Comparison of ENCODE assay signal across 8 cellular contexts in genomic region chr6:8006208-8006607, GRCh38. TPM values are rescaled to one million over a fixed set of nuclear protein-coding genes. Genes with fewer than 3 reads are reported as not detected.
DNase-seq lines count a peak whose midpoint lies in the region; ATAC-seq, FAIRE-seq and TF ChIP-seq lines count a peak whose summit lies in the region.

No MANE protein-coding gene starts in this region.

- H3K9ac ChIP-seq in kidney (ENCODE audit: low read length in 2 of 2), result no peak overlapping the region

- no peak for ATAC-seq in activated CD8-positive, alpha-beta T cell treated with anti-CD3 and anti-CD28 coated beads, Interleukin-2, amount 10 ng/mL, durations not matched to agents 7 days and 5 days
- ATAC-seq in stimulated activated memory B cell treated with anti-CD40 and anti-IgM and Interleukin-4, amounts not matched to agents 10 μg/mL and 1 μg/mL and 100 μg/mL, for 72 hours, result no peak
- no peak for ATAC-seq in GM19395 (IDR thresholded peaks at IDR 0.05; ENCODE audit: unreplicated experiment)
- ATAC-seq in GM21619 (IDR thresholded peaks at IDR 0.05; ENCODE audit: unreplicated experiment), result no peak

- H3K4me1 Mint-ChIP-seq in activated CD8-positive, alpha-beta T cell treated with anti-CD3 and anti-CD28 coated beads, Interleukin-2, amount 10 ng/mL, durations not matched to agents 7 days and 5 days (ENCODE audit: low read depth), result no peaks in the 10 kb centered on the region
- H3K4me1 Mint-ChIP-seq in stimulated activated memory B cell treated with anti-CD40 and anti-IgM and Interleukin-4, amounts not matched to agents 10 μg/mL and 1 μg/mL and 100 μg/mL, for 72 hours, result peaks cover 7% of the 10 kb centered on the region

- no peak overlapping the region for H3K27ac ChIP-seq in kidney (ENCODE audit: low read depth in 2 of 2, low read length in 2 of 2)

- H3K36me3 Mint-ChIP-seq in activated CD8-positive, alpha-beta T cell treated with anti-CD3 and anti-CD28 coated beads, Interleukin-2, amount 10 ng/mL, durations not matched to agents 7 days and 5 days (ENCODE audit: low read depth), result no peaks in the 10 kb centered on the region
- H3K36me3 Mint-ChIP-seq in stimulated activated memory B cell treated with anti-CD40 and anti-IgM and Interleukin-4, amounts not matched to agents 10 μg/mL and 1 μg/mL and 100 μg/mL, for 72 hours, result peaks cover 12% of the 10 kb centered on the region

- H3K36me3 ChIP-seq in kidney (ENCODE audit: control insufficient read depth in 1 of 2, insufficient read depth in 2 of 2, low read length in 2 of 2), result no peaks in the 10 kb centered on the region

- intact Hi-C loops in kidney (cut with DNase I), result no loop called here

- no peak overlapping the region for H3K27ac Mint-ChIP-seq in activated CD8-positive, alpha-beta T cell treated with anti-CD3 and anti-CD28 coated beads, Interleukin-2, amount 10 ng/mL, durations not matched to agents 7 days and 5 days
- no peak overlapping the region for H3K27ac Mint-ChIP-seq in stimulated activated memory B cell treated with anti-CD40 and anti-IgM and Interleukin-4, amounts not matched to agents 10 μg/mL and 1 μg/mL and 100 μg/mL, for 72 hours

- POLR2A ChIA-PET in activated CD8-positive, alpha-beta T cell treated with anti-CD3 and anti-CD28 coated beads, Interleukin-2, amount 10 ng/mL, durations not matched to agents 7 days and 5 days (lab: Charles Lee), result no interaction called here

- DNase-seq in DMS53 treated with DMSO at 0.1 percent for 48 hours (lab: John Stamatoyannopoulos, UW; ENCODE audit: unreplicated experiment) (peak; percentile 20), kidney (no peak)
- peak; percentile 18 for DNase-seq in Jurkat, Clone E6-1 (ENCODE audit: low read depth, low spot score)
- peak; percentile 27 for DNase-seq in activated CD8-positive, alpha-beta T cell treated with anti-CD3 and anti-CD28 coated beads, Interleukin-2, amount 10 ng/mL, durations not matched to agents 7 days and 5 days
- no peak for DNase-seq in stimulated activated CD4-positive, alpha-beta T cell treated with anti-CD3 and anti-CD28 coated beads, Interleukin-4, amount 100 ng/mL, for 4 hours

- H3K9me3 ChIP-seq in kidney (ENCODE audit: control insufficient read depth in 1 of 2, low read length in 2 of 2), result no peaks in the 10 kb centered on the region

- peak; percentile 91 for FAIRE-seq in kidney (lab: Jason Lieb, UNC)

- no peak overlapping the region for H3K4me3 Mint-ChIP-seq in activated CD8-positive, alpha-beta T cell treated with anti-CD3 and anti-CD28 coated beads, Interleukin-2, amount 10 ng/mL, durations not matched to agents 7 days and 5 days
- H3K4me3 Mint-ChIP-seq in stimulated activated memory B cell treated with anti-CD40 and anti-IgM and Interleukin-4, amounts not matched to agents 10 μg/mL and 1 μg/mL and 100 μg/mL, for 72 hours, result no peak overlapping the region

- CTCF ChIA-PET in activated CD8-positive, alpha-beta T cell treated with anti-CD3 and anti-CD28 coated beads, Interleukin-2, amount 10 ng/mL, durations not matched to agents 7 days and 5 days (lab: Charles Lee), result interaction anchor here (0.6 to 2.5 kb wide), 9 partner anchors 9 to 465 kb away, joined by 3 to 22 read pairs (median 4); partner anchors contain the start of gene DSP

- no peaks in the 10 kb centered on the region for H3K4me1 ChIP-seq in kidney (ENCODE audit: control insufficient read depth in 1 of 2, insufficient read depth in 1 of 2, low read depth in 1 of 2, low read length in 2 of 2)

- peak; percentile 41 for TF ChIP-seq CTCF in kidney (IDR thresholded peaks at IDR 0.05; ENCODE audit: borderline replicate concordance, extremely low read depth, insufficient read depth)

- no peak overlapping the region for H3K4me3 ChIP-seq in Jurkat, Clone E6-1 (ENCODE audit: low read length)
- no peak overlapping the region for H3K4me3 ChIP-seq in kidney (ENCODE audit: low read length in 2 of 2)

- H3K27me3 Mint-ChIP-seq in activated CD8-positive, alpha-beta T cell treated with anti-CD3 and anti-CD28 coated beads, Interleukin-2, amount 10 ng/mL, durations not matched to agents 7 days and 5 days (ENCODE audit: low read depth), result peaks cover 2% of the 10 kb centered on the region
- no peaks in the 10 kb centered on the region for H3K27me3 Mint-ChIP-seq in stimulated activated memory B cell treated with anti-CD40 and anti-IgM and Interleukin-4, amounts not matched to agents 10 μg/mL and 1 μg/mL and 100 μg/mL, for 72 hours

- no peaks in the 10 kb centered on the region for H3K9me3 Mint-ChIP-seq in activated CD8-positive, alpha-beta T cell treated with anti-CD3 and anti-CD28 coated beads, Interleukin-2, amount 10 ng/mL, durations not matched to agents 7 days and 5 days (ENCODE audit: insufficient read depth)
- no peaks in the 10 kb centered on the region for H3K9me3 Mint-ChIP-seq in stimulated activated memory B cell treated with anti-CD40 and anti-IgM and Interleukin-4, amounts not matched to agents 10 μg/mL and 1 μg/mL and 100 μg/mL, for 72 hours

RNA-seq across cellular contexts. Expression of gene BLOC1S5, which starts 58.0 kb away (rescaled TPM):
- polyA plus RNA-seq in Jurkat, Clone E6-1 (2012; ENCODE audit: insufficient read depth, insufficient read length), result 21.4 TPM
- total RNA-seq in activated CD8-positive, alpha-beta T cell treated with anti-CD3 and anti-CD28 coated beads, Interleukin-2, amount 10 ng/mL, durations not matched to agents 7 days and 5 days, result 10 to 100 TPM; 21.5 to 21.6 TPM
- total RNA-seq in kidney, result 27.6 TPM
- 20.2 TPM for polyA plus RNA-seq in kidney (ENCODE audit: insufficient read depth, low read depth, low replicate concordance)

Comparison
In these comparisons a context has a peak if more than half of its experiments do, and no peak if none do; other contexts are left out.
1. DNase-seq: peak in DMS53 treated with DMSO at 0.1 percent for 48 hours (single experiment), Jurkat, Clone E6-1 (single experiment) and activated CD8-positive, alpha-beta T cell treated with anti-CD3 and anti-CD28 coated beads, Interleukin-2, amount 10 ng/mL, durations not matched to agents 7 days and 5 days (single experiment); none in kidney (single experiment) and stimulated activated CD4-positive, alpha-beta T cell treated with anti-CD3 and anti-CD28 coated beads, Interleukin-4, amount 100 ng/mL, for 4 hours (0 of 2).